ENCODE assay signal across 20 cellular contexts in genomic region chr12:6095269-6095668, GRCh38. TPM values are rescaled to one million over a fixed set of nuclear protein-coding genes. Genes with fewer than 3 reads are reported as not detected.
DNase-seq lines count a peak whose midpoint lies in the region; ATAC-seq, FAIRE-seq and TF ChIP-seq lines count a peak whose summit lies in the region.
"Had no signal": no experiment of that assay in that cellular context is flagged by ENCODE, and none has a peak within 500 bp of the region (broad histone marks: within the 10 kb centered on the region; RNA-seq: fewer than 3 reads in every experiment).

No MANE protein-coding gene starts in this region.

- peak overlapping the region; percentile 20 for H2BK12ac ChIP-seq in trophoblast cell (ENCODE audit: low read length)

- H2BK120ac ChIP-seq in trophoblast cell (ENCODE audit: insufficient read depth, low read length, poor library complexity): no peak overlapping the region

- H3K9me1 ChIP-seq in endothelial cell of umbilical vein (replicated peaks; ENCODE audit: control insufficient read depth, extremely low read depth, insufficient read depth, low read length): no peaks in the 10 kb centered on the region

- WGBS in heart right ventricle, 2 donors: 77 to 83% methylated on average over 4 of the region's 4 CpGs
- no CpG with 5 or more reads among the region's 4 CpGs for WGBS in trophoblast cell (ENCODE audit: extremely low coverage, insufficient coverage, insufficient read length)

- no peak overlapping the region for H3K14ac ChIP-seq in trophoblast cell (ENCODE audit: low read length)

- no peaks in the 10 kb centered on the region for H4K20me1 ChIP-seq in endothelial cell of umbilical vein (replicated peaks; ENCODE audit: control insufficient read depth, extremely low read depth, insufficient read depth, low read length)
- H4K20me1 ChIP-seq: BLaER1 had no signal

- H3K9me3 ChIP-seq in left ventricle myocardium inferior (replicated peaks): peaks cover 4% of the 10 kb centered on the region
- no peaks in the 10 kb centered on the region for H3K9me3 ChIP-seq in heart right ventricle
- H3K9me3 ChIP-seq in endothelial cell of umbilical vein (replicated peaks; ENCODE audit: control insufficient read depth, insufficient read depth, low read length): no peaks in the 10 kb centered on the region
- no peaks in the 10 kb centered on the region for H3K9me3 ChIP-seq in trophoblast cell (ENCODE audit: insufficient read depth, low read depth, low read length)

- H3K79me1 ChIP-seq in trophoblast cell (ENCODE audit: low read length): peaks cover 7% of the 10 kb centered on the region

- H4K12ac ChIP-seq in trophoblast cell (ENCODE audit: low read depth, low read length): no peak overlapping the region

- intact Hi-C loops in left ventricle myocardium inferior (cut with micrococcal nuclease) (no loop called here), heart right ventricle (cut with DNase I) (no loop called here), endothelial cell of umbilical vein (cut with micrococcal nuclease) (no loop called here)

- TF ChIP-seq CTCF in left ventricle myocardium inferior (IDR thresholded peaks at IDR 0.05; ENCODE audit: borderline replicate concordance) (no peak), heart right ventricle (IDR thresholded peaks at IDR 0.05) (no peak), endothelial cell of umbilical vein (IDR thresholded peaks at IDR 0.05; ENCODE audit: extremely low read depth in 1 of 2, insufficient read depth in 1 of 2, low read depth in 1 of 2, low read length in 2 of 2) (no peak)

- CTCF ChIA-PET in endothelial cell of umbilical vein (lab: Charles Lee): interaction anchor here (1.0 kb wide), 1 partner anchor 28 kb away, joined by 3 read pairs; no protein-coding TSS in a partner anchor

- H3K4me3 ChIP-seq in left ventricle myocardium inferior (no peak overlapping the region), heart right ventricle (no peak overlapping the region), endothelial cell of umbilical vein (replicated peaks in 1 of 3; ENCODE audit: insufficient read depth in 1 of 3, low read depth in 1 of 3, low read length in 3 of 3) (no peak overlapping the region), trophoblast cell (ENCODE audit: low read depth, low read length) (no peak overlapping the region)
- H3K4me3 ChIP-seq: A549, BLaER1, GM23338 had no signal

- no TSS peak for BruUV-seq in endothelial cell of umbilical vein (replicated peaks; lab: Mats Ljungman, UMichigan)

- H3K4me2 ChIP-seq in endothelial cell of umbilical vein (ENCODE audit: insufficient read depth, low read length): no peak overlapping the region
- H3K4me2 ChIP-seq in trophoblast cell (ENCODE audit: low read length): no peak overlapping the region
- H3K4me2 ChIP-seq: A549, BLaER1, GM23338 had no signal

- no peak overlapping the region for H4K91ac ChIP-seq in trophoblast cell (ENCODE audit: low read depth, low read length)

- no peak for TF ChIP-seq POLR2A in endothelial cell of umbilical vein (IDR thresholded peaks at IDR 0.05; ENCODE audit: low read depth, low read length)

- no peak overlapping the region for H4K8ac ChIP-seq in trophoblast cell (ENCODE audit: low read depth, low read length)

- peak overlapping the region; percentile 69 for H3K27ac ChIP-seq in left ventricle myocardium inferior (replicated peaks)
- H3K27ac ChIP-seq in heart right ventricle: peak overlapping the region in 2 of 10 donors; percentile 20 to 56
- peak overlapping the region; percentile 13 for H3K27ac ChIP-seq in endothelial cell of umbilical vein (ENCODE audit: insufficient read depth, low read depth, low read length)
- no peak overlapping the region for H3K27ac ChIP-seq in trophoblast cell (ENCODE audit: low read depth, low read length)
- H3K27ac ChIP-seq: 22Rv1, A549, BLaER1 had no signal

- FAIRE-seq in endothelial cell of umbilical vein (lab: Jason Lieb, UNC): no peak
- FAIRE-seq: A549, GM12892, H54 had no signal

- H3K4me1 ChIP-seq in left ventricle myocardium inferior (peaks cover 83% of the 10 kb centered on the region), heart right ventricle (peaks cover 12 to 86% (median 49%) of the 10 kb centered on the region in 9 donors), endothelial cell of umbilical vein (ENCODE audit: control insufficient read depth, extremely low read depth, insufficient read depth, low read length) (peaks cover 74% of the 10 kb centered on the region), trophoblast cell (ENCODE audit: control insufficient read depth in 1 of 2, insufficient read depth in 2 of 2, low read length in 2 of 2) (peaks cover 14 to 19% of the 10 kb centered on the region in 2 experiments)

- no peak overlapping the region for H2AFZ ChIP-seq in endothelial cell of umbilical vein (ENCODE audit: low read depth, low read length)
- H2AFZ ChIP-seq in trophoblast cell (ENCODE audit: insufficient read depth, low read length, poor library complexity): no peak overlapping the region
- H2AFZ ChIP-seq: GM23338 had no signal

- DNase-seq in left ventricle myocardium inferior: no peak
- no peak for DNase-seq in heart right ventricle
- no peak for DNase-seq in endothelial cell of umbilical vein (ENCODE audit: low read depth, low spot score)
- no peak for DNase-seq in trophoblast cell
- DNase-seq in SKM-1 (lab: John Stamatoyannopoulos, UW; ENCODE audit: unreplicated experiment): no peak
- no peak for DNase-seq in effector CD8-positive, alpha-beta T cell (lab: John Stamatoyannopoulos, UW)
- DNase-seq in UCSD-AML1 (lab: John Stamatoyannopoulos, UW; ENCODE audit: unreplicated experiment): no peak
- DNase-seq: CD8-positive, alpha-beta T cell; DMS 273 treated with DMSO at 0.1 percent for 48 hours; DMS53; DND-41; EL; HCEC 1CT had no signal

- H3K27me3 ChIP-seq in left ventricle myocardium inferior (ENCODE audit: low read depth): peaks cover 31% of the 10 kb centered on the region
- H3K27me3 ChIP-seq in heart right ventricle: peaks cover 0 to 14% (median 0%) of the 10 kb centered on the region in 7 donors
- H3K27me3 ChIP-seq in endothelial cell of umbilical vein (ENCODE audit: control insufficient read depth in 2 of 2, insufficient read depth in 2 of 2, low read length in 2 of 2): no peaks in the 10 kb centered on the region
- no peaks in the 10 kb centered on the region for H3K27me3 ChIP-seq in trophoblast cell (ENCODE audit: insufficient read depth, low read length)
- H3K27me3 ChIP-seq: BLaER1 had no signal

- H3K4ac ChIP-seq in trophoblast cell (ENCODE audit: low read depth, low read length): no peak overlapping the region

- POLR2A ChIA-PET in endothelial cell of umbilical vein (lab: Charles Lee): no interaction called here

- H3K36me3 ChIP-seq in left ventricle myocardium inferior (peaks cover 18% of the 10 kb centered on the region), heart right ventricle (peaks cover 0 to 66% (median 10%) of the 10 kb centered on the region in 9 donors), endothelial cell of umbilical vein (ENCODE audit: control insufficient read depth in 2 of 2, extremely low read depth in 1 of 2, insufficient read depth in 2 of 2, low read length in 2 of 2) (peaks cover 51 to 60% of the 10 kb centered on the region in 2 experiments), trophoblast cell (ENCODE audit: control insufficient read depth in 1 of 2, insufficient read depth in 2 of 2, low read length in 2 of 2) (no peaks in the 10 kb centered on the region)
- H3K36me3 ChIP-seq: BLaER1 had no signal

- no peak overlapping the region for H3K23ac ChIP-seq in trophoblast cell (ENCODE audit: low read length)

- H3K9ac ChIP-seq in endothelial cell of umbilical vein (replicated peaks; ENCODE audit: extremely low read depth, insufficient read depth, low read length) (no peak overlapping the region), trophoblast cell (ENCODE audit: low read length) (no peak overlapping the region)
- H3K9ac ChIP-seq: BLaER1 had no signal

- no peak for ATAC-seq in heart right ventricle
- ATAC-seq: A549; CD8-positive, alpha-beta T cell; GM23338 had no signal

- no peak overlapping the region for H2AK5ac ChIP-seq in trophoblast cell (ENCODE audit: low read length)

- H3K79me2 ChIP-seq in endothelial cell of umbilical vein (ENCODE audit: control insufficient read depth, insufficient read depth, low read length) (peaks cover 27% of the 10 kb centered on the region), trophoblast cell (ENCODE audit: control insufficient read depth, insufficient read depth, low read length, poor library complexity) (no peaks in the 10 kb centered on the region)

- dilution Hi-C loops in endothelial cell of umbilical vein (cut with MboI; ENCODE audit: extremely low pct_ligation_motif_present, low sequenced_read_pairs): no loop called here

- H2BK5ac ChIP-seq in trophoblast cell (ENCODE audit: low read depth, low read length, poor library complexity): no peak overlapping the region

- H3K18ac ChIP-seq in trophoblast cell (ENCODE audit: low read length): no peak overlapping the region

TF ChIP-seq in endothelial cell of umbilical vein, 7 proteins besides CTCF, POLR2A, EP300 and RAD21:
- no peak for TF ChIP-seq POLR2AphosphoS5 (IDR thresholded peaks at IDR 0.05; ENCODE audit: insufficient read depth, low read depth, low read length)
- TF ChIP-seq MYC (IDR thresholded peaks at IDR 0.05; ENCODE audit: low read depth, low read length): no peak
- TF ChIP-seq JUN (IDR thresholded peaks at IDR 0.05; ENCODE audit: borderline replicate concordance, insufficient read depth, insufficient read length, low read depth): no peak
- TF ChIP-seq, protein P1, sequence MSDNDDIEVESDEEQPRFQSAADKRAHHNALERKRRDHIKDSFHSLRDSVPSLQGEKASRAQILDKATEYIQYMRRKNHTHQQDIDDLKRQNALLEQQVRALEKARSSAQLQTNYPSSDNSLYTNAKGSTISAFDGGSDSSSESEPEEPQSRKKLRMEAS (IDR thresholded peaks at IDR 0.05; ENCODE audit: insufficient read depth, insufficient read length): no peak
- TF ChIP-seq GATA2 (IDR thresholded peaks at IDR 0.05; ENCODE audit: insufficient read depth, insufficient read length, low read depth, low read length): no peak
- TF ChIP-seq FOS (IDR thresholded peaks at IDR 0.05; ENCODE audit: borderline replicate concordance, insufficient read depth, low read length): no peak
- no peak for TF ChIP-seq EZH2 (IDR thresholded peaks at IDR 0.05; ENCODE audit: borderline replicate concordance, low read depth, low read length, severe bottlenecking)
TF ChIP-seq in endothelial cell of umbilical vein: peak in this region for 0.

RNA-seq across cellular contexts. Expression of gene VWF, which starts 29.2 kb away (rescaled TPM):
- total RNA-seq in left ventricle myocardium inferior (250 TPM), heart right ventricle (100 to 1,000 TPM; 163 to 480 (median 275) TPM), endothelial cell of umbilical vein (1,882 and 2,328 TPM in 2 replicates)
- polyA plus RNA-seq in heart right ventricle (100 to 1,000 TPM; 104 to 254 TPM), endothelial cell of umbilical vein (1,041 and 1,132 TPM in 2 replicates)
- polyA plus RNA-seq in endothelial cell of umbilical vein (2011; cell fraction: cytosol; rRNA removed): 1,164 and 1,406 TPM in 2 replicates
- 1,241 and 1,484 TPM in 2 replicates for polyA plus RNA-seq in endothelial cell of umbilical vein (2011; cell fraction: nucleus; rRNA removed)
- 546 and 824 TPM in 2 replicates for polyA plus RNA-seq in endothelial cell of umbilical vein (2012)
- polyA minus RNA-seq in endothelial cell of umbilical vein: 2,231 and 2,679 TPM in 2 replicates
- not detected for polyA minus RNA-seq in endothelial cell of umbilical vein (2011; cell fraction: cytosol; rRNA and poly(A)+ RNA removed)
- polyA minus RNA-seq in endothelial cell of umbilical vein (2011; cell fraction: nucleus; rRNA and poly(A)+ RNA removed): 1,538 and 1,756 TPM in 2 replicates
- polyA plus RNA-seq in trophoblast cell (2013): 0.82 and 1.1 TPM in 2 replicates
- total RNA-seq: CD8-positive, alpha-beta T cell; HT-29 had no signal
